ENCODE assay signal across 1 cellular context in the genomic region with DNA sequence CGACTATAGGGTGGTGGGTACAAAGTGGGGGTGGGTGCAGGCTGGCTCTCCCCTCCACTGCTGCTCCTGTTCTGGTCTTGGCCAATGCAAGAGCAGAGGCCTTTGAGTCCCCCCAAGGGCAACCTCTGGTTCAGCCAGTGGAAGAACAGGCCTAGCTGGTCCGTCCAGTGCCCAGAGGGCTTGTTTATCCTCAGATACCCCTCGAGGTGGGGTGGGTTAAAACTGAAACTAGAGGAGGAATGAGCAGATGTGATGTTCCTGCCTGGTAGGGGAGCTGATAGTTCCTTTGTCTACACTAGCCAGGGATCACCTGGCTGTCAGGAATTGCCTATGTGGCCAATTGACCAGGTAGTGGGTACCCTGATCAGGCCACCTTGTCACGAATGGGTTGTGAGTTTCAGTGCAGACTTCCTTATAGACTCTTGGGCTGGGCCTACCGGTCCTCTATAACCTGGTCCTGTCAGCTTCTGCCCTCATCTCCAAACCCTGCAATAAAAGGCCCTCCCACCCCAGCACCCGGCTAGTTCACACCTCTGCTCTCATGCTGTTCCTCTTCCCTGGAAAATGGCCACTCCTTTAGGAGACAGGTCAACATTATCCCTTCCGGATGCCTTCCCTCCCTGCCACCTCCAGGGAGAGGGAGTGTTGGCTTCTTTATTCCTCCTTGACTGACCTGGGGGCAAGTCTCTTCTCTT.
TF ChIP-seq lines count a peak whose summit lies in the region.

No MANE protein-coding gene starts in this region.

TF ChIP-seq in HepG2, 621 proteins besides CTCF, POLR2A, EP300 and RAD21:
- no peak for TF ChIP-seq ZNF557 (CRISPR knock-in tag; IDR thresholded peaks at IDR 0.05)
- TF ChIP-seq, protein P1, sequence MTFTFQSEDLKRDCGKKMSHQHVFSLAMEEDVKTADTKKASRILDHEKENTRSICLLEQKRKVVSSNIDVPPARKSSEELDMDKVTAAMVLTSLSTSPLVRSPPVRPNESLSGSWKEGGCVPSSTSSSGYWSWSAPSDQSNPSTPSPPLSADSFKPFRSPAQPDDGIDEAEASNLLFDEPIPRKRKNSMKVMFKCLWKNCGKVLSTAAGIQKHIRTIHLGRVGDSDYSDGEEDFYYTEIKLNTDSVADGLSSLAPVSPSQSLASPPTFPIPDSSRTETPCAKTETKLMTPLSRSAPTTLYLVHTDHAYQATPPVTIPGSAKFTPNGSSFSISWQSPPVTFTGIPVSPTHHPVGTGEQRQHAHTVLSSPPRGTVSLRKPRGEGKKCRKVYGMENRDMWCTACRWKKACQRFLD (CRISPR knock-in tag; IDR thresholded peaks at IDR 0.05; ENCODE audit: borderline replicate concordance): no peak
- TF ChIP-seq CENPT (CRISPR knock-in tag; IDR thresholded peaks at IDR 0.05; ENCODE audit: low read depth): no peak
- TF ChIP-seq ZNF780A (CRISPR knock-in tag; IDR thresholded peaks at IDR 0.05): no peak
- no peak for TF ChIP-seq NFKBIZ (CRISPR knock-in tag; IDR thresholded peaks at IDR 0.05)
- no peak for TF ChIP-seq ZNF282 (IDR thresholded peaks at IDR 0.05; ENCODE audit: partially characterized antibody)
- TF ChIP-seq, protein P2, sequence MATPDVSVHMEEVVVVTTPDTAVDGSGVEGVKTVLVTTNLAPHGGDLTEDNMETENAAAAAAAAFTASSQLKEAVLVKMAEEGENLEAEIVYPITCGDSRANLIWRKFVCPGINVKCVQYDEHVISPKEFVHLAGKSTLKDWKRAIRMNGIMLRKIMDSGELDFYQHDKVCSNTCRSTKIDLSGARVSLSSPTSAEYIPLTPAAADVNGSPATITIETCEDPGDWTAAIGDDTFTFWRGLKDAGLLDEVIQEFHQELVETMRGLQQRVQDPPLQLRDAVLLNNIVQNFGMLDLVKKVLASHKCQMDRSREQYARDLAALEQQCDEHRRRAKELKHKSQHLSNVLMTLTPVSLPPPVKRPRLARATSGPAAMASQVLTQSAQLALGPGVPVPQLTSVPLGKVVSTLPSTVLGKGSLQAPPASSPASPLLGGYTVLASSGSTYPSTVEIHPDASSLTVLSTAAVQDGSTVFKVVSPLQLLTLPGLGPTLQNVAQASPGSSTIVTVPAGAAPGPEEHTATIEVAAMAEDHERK (CRISPR knock-in tag; IDR thresholded peaks at IDR 0.05; ENCODE audit: low read depth): no peak
- TF ChIP-seq ZNF263 (CRISPR knock-in tag; IDR thresholded peaks at IDR 0.05): no peak
- TF ChIP-seq KLF15 (CRISPR knock-in tag; IDR thresholded peaks at IDR 0.05; ENCODE audit: borderline replicate concordance): no peak
- no peak for TF ChIP-seq ZSCAN22 (CRISPR knock-in tag; IDR thresholded peaks at IDR 0.05)
- no peak for TF ChIP-seq SOX13 (IDR thresholded peaks at IDR 0.05)
- no peak for TF ChIP-seq SOX13 (CRISPR knock-in tag; conservative IDR thresholded peaks at IDR 0.05 in 1 of 2, IDR thresholded peaks at IDR 0.05 in 1 of 2)
- TF ChIP-seq PRMT3 (CRISPR knock-in tag; IDR thresholded peaks at IDR 0.05; ENCODE audit: borderline replicate concordance, low read depth): no peak
- TF ChIP-seq, protein P3, sequence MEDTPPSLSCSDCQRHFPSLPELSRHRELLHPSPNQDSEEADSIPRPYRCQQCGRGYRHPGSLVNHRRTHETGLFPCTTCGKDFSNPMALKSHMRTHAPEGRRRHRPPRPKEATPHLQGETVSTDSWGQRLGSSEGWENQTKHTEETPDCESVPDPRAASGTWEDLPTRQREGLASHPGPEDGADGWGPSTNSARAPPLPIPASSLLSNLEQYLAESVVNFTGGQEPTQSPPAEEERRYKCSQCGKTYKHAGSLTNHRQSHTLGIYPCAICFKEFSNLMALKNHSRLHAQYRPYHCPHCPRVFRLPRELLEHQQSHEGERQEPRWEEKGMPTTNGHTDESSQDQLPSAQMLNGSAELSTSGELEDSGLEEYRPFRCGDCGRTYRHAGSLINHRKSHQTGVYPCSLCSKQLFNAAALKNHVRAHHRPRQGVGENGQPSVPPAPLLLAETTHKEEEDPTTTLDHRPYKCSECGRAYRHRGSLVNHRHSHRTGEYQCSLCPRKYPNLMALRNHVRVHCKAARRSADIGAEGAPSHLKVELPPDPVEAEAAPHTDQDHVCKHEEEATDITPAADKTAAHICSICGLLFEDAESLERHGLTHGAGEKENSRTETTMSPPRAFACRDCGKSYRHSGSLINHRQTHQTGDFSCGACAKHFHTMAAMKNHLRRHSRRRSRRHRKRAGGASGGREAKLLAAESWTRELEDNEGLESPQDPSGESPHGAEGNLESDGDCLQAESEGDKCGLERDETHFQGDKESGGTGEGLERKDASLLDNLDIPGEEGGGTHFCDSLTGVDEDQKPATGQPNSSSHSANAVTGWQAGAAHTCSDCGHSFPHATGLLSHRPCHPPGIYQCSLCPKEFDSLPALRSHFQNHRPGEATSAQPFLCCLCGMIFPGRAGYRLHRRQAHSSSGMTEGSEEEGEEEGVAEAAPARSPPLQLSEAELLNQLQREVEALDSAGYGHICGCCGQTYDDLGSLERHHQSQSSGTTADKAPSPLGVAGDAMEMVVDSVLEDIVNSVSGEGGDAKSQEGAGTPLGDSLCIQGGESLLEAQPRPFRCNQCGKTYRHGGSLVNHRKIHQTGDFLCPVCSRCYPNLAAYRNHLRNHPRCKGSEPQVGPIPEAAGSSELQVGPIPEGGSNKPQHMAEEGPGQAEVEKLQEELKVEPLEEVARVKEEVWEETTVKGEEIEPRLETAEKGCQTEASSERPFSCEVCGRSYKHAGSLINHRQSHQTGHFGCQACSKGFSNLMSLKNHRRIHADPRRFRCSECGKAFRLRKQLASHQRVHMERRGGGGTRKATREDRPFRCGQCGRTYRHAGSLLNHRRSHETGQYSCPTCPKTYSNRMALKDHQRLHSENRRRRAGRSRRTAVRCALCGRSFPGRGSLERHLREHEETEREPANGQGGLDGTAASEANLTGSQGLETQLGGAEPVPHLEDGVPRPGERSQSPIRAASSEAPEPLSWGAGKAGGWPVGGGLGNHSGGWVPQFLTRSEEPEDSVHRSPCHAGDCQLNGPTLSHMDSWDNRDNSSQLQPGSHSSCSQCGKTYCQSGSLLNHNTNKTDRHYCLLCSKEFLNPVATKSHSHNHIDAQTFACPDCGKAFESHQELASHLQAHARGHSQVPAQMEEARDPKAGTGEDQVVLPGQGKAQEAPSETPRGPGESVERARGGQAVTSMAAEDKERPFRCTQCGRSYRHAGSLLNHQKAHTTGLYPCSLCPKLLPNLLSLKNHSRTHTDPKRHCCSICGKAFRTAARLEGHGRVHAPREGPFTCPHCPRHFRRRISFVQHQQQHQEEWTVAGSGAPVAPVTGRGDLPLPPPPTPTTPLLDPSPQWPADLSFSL (CRISPR knock-in tag; IDR thresholded peaks at IDR 0.05): no peak
- TF ChIP-seq FOXO1 (CRISPR knock-in tag; IDR thresholded peaks at IDR 0.05): no peak
- TF ChIP-seq, protein P4, sequence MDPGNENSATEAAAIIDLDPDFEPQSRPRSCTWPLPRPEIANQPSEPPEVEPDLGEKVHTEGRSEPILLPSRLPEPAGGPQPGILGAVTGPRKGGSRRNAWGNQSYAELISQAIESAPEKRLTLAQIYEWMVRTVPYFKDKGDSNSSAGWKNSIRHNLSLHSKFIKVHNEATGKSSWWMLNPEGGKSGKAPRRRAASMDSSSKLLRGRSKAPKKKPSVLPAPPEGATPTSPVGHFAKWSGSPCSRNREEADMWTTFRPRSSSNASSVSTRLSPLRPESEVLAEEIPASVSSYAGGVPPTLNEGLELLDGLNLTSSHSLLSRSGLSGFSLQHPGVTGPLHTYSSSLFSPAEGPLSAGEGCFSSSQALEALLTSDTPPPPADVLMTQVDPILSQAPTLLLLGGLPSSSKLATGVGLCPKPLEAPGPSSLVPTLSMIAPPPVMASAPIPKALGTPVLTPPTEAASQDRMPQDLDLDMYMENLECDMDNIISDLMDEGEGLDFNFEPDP (CRISPR knock-in tag; conservative IDR thresholded peaks at IDR 0.05): no peak
- TF ChIP-seq ZNF674 (CRISPR knock-in tag; IDR thresholded peaks at IDR 0.05; ENCODE audit: low read depth): no peak
- TF ChIP-seq, protein P5, sequence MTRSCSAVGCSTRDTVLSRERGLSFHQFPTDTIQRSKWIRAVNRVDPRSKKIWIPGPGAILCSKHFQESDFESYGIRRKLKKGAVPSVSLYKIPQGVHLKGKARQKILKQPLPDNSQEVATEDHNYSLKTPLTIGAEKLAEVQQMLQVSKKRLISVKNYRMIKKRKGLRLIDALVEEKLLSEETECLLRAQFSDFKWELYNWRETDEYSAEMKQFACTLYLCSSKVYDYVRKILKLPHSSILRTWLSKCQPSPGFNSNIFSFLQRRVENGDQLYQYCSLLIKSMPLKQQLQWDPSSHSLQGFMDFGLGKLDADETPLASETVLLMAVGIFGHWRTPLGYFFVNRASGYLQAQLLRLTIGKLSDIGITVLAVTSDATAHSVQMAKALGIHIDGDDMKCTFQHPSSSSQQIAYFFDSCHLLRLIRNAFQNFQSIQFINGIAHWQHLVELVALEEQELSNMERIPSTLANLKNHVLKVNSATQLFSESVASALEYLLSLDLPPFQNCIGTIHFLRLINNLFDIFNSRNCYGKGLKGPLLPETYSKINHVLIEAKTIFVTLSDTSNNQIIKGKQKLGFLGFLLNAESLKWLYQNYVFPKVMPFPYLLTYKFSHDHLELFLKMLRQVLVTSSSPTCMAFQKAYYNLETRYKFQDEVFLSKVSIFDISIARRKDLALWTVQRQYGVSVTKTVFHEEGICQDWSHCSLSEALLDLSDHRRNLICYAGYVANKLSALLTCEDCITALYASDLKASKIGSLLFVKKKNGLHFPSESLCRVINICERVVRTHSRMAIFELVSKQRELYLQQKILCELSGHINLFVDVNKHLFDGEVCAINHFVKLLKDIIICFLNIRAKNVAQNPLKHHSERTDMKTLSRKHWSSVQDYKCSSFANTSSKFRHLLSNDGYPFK (CRISPR knock-in tag; IDR thresholded peaks at IDR 0.05; ENCODE audit: borderline replicate concordance): no peak
